22 cellular contexts compared by ENCODE assay signal in the genomic region with DNA sequence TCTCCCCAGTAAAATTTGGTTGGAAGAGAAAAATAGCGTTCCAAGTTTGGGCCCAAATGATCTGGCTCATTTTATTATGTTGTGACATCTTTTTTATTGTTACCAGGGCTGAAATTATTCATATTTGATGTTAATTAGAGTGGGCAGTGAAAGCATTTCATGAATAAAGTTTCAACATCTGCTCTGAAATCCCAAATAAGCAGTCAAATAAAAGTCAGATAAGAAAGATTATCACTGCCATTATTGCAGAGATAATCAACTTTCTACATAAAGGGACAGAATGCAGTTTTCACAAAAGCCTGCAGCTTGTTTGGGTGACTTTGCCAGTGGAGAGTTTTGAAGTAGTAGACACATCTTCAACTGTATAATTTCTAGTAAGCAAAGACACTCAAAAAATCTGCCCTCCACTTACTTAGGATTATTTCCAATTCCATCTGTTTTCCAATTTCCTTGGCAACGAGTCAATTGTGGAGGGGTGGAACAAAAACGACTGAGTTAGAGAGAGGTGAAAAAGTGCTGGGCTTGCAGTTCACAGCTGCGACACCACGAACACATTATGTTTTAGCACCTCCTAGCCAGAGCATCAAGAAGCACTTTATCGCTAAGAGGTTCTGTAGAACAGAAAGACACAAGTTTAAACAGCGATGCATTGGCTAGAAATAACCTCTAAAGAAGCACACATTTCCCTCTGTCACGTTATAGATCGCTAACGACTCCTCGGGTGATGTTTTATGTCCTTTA. TPM values are rescaled to one million over a fixed set of nuclear protein-coding genes. Genes with fewer than 3 reads are reported as not detected.
DNase-seq lines count a peak whose midpoint lies in the region; ATAC-seq, FAIRE-seq and TF ChIP-seq lines count a peak whose summit lies in the region.
"Had no signal": no experiment of that assay in that cellular context is flagged by ENCODE, and none has a peak within 500 bp of the region (broad histone marks: within the 10 kb centered on the region; RNA-seq: fewer than 3 reads in every experiment).

No MANE protein-coding gene starts in this region.

- H3K27ac ChIP-seq in H1 (ENCODE audit: low read depth, low read length) (no peak overlapping the region), colonic mucosa (no peak overlapping the region)
- H3K27ac ChIP-seq: SJCRH30 had no signal

- H2BK5ac ChIP-seq in H1 (ENCODE audit: low read depth, low read length) = no peak overlapping the region

- H2BK20ac ChIP-seq in H1 (ENCODE audit: low read length) = no peak overlapping the region

- H3K23ac ChIP-seq in H1 (ENCODE audit: insufficient read length) = no peak overlapping the region

- DNase-seq in NCI-H1694 treated with DMSO at 0.1 percent for 48 hours (lab: John Stamatoyannopoulos, UW) (peak; percentile 15), NCI-H1694 (lab: John Stamatoyannopoulos, UW) (no peak), DMS79 treated with DMSO at 0.1 percent for 48 hours (lab: John Stamatoyannopoulos, UW) (peak; percentile 23), NCI-H446 treated with DMSO at 0.1 percent for 48 hours (lab: John Stamatoyannopoulos, UW) (peak; percentile 71), H1 (ENCODE audit: low read depth in 1 of 2, low spot score in 2 of 2) (no peak), colonic mucosa (no peak)
- DNase-seq: 8988T; AML-193; C1 segment of cervical spinal cord; Calu3; CD8-positive, alpha-beta memory T cell; Kasumi-1; NCI-H1417 treated with DMSO at 0.1 percent for 48 hours; NCI-H1930; NCI-H2171 treated with DMSO at 0.1 percent for 48 hours; SJCRH30; T-helper 9 cell had no signal

- no peak overlapping the region for H4K5ac ChIP-seq in H1 (ENCODE audit: insufficient read length, low read depth, low read length)

- TF ChIP-seq CTCF in H1 (IDR thresholded peaks at IDR 0.05; ENCODE audit: control extremely low read depth in 1 of 3, insufficient read depth in 1 of 3, low read depth in 1 of 3, low read length in 3 of 3) = no peak
- no peak for TF ChIP-seq CTCF in colonic mucosa (IDR thresholded peaks at IDR 0.05)

- 87% methylated on average over 11 of the region's 11 CpGs; no CpG with 5 or more reads in 1 of the 2 experiments for WGBS in H1 (ENCODE audit: extremely low coverage in 1 of 2, insufficient coverage in 1 of 2, insufficient read length in 1 of 2, insufficient replicate concordance in 2 of 2, low coverage in 1 of 2, low lambda C conversion rate in 2 of 2, missing lambda C conversion rate in 1 of 2), 2 experiments

- POLR2A ChIA-PET in H1 (lab: Charles Lee; ENCODE audit: partially characterized antibody) = no interaction called here

- H3K36me3 ChIP-seq in H1 (ENCODE audit: control insufficient read depth in 2 of 4, insufficient read depth in 4 of 4, low read length in 3 of 4) (no peaks in the 10 kb centered on the region), colonic mucosa (no peaks in the 10 kb centered on the region)
- H3K36me3 ChIP-seq: HAP-1, SJCRH30 had no signal

- H2AK5ac ChIP-seq in H1 (ENCODE audit: low read depth, low read length) = no peak overlapping the region

- H3K27me3 ChIP-seq in H1 (replicated peaks in 1 of 4; ENCODE audit: control insufficient read depth in 3 of 4, extremely low read depth in 1 of 4, insufficient read depth in 3 of 4, low read length in 3 of 4) (no peaks in the 10 kb centered on the region), colonic mucosa (no peaks in the 10 kb centered on the region)
- H3K27me3 ChIP-seq: SJCRH30 had no signal

- H4K20me1 ChIP-seq in H1 (replicated peaks in 1 of 2; ENCODE audit: control insufficient read depth in 1 of 2, insufficient read depth in 2 of 2, low read length in 2 of 2) = peaks cover 0 to 5% of the 10 kb centered on the region in 2 experiments

- no peak overlapping the region for H4K91ac ChIP-seq in H1 (replicated peaks; ENCODE audit: insufficient read length, low read length)

- no peaks in the 10 kb centered on the region for H3K79me1 ChIP-seq in H1 (ENCODE audit: low read depth, low read length)

- no peak for TF ChIP-seq POLR2A in H1 (IDR thresholded peaks at IDR 0.05; ENCODE audit: control extremely low read depth in 1 of 2, low read depth in 2 of 2, low read length in 2 of 2)

- H3K4ac ChIP-seq in H1 (replicated peaks; ENCODE audit: insufficient read length, low read depth, low read length) = no peak overlapping the region

- H4K8ac ChIP-seq in H1 (ENCODE audit: extremely low read depth, insufficient read depth, low read length) = no peak overlapping the region

- ATAC-seq in HG03095 (IDR thresholded peaks at IDR 0.05; ENCODE audit: unreplicated experiment) (no peak), GM21717 (IDR thresholded peaks at IDR 0.05; ENCODE audit: unreplicated experiment) (no peak)

- H2BK15ac ChIP-seq in H1 (ENCODE audit: low read length) = no peak overlapping the region

- H3K79me2 ChIP-seq in H1 (ENCODE audit: control insufficient read depth in 1 of 2, insufficient read depth in 2 of 2, low read length in 2 of 2) = no peaks in the 10 kb centered on the region

- H3K4me1 ChIP-seq in H1 (replicated peaks in 1 of 4; ENCODE audit: control insufficient read depth in 3 of 4, insufficient read depth in 4 of 4, low read length in 3 of 4) = peaks cover 0 to 3% (median 0%) of the 10 kb centered on the region in 4 experiments; a peak in 2 of 7 replicates
- no peaks in the 10 kb centered on the region for H3K4me1 ChIP-seq in colonic mucosa
- H3K4me1 ChIP-seq: HAP-1, SJCRH30 had no signal

- H3K4me2 ChIP-seq in H1 (ENCODE audit: insufficient read depth in 1 of 2, low read depth in 2 of 2, low read length in 2 of 2) = no peak overlapping the region

- H2AFZ ChIP-seq in H1 (ENCODE audit: low read length) = no peak overlapping the region

- intact Hi-C loops in colonic mucosa (cut with DNase I) = no loop called here

- H2BK120ac ChIP-seq in H1 (replicated peaks; ENCODE audit: low read depth, low read length) = no peak overlapping the region

- H3K14ac ChIP-seq in H1 (ENCODE audit: insufficient read length) = no peak overlapping the region

- no peak for TF ChIP-seq RAD21 in H1 (IDR thresholded peaks at IDR 0.05 in 1 of 2, conservative IDR thresholded peaks at IDR 0.05 in 1 of 2; ENCODE audit: low read depth in 2 of 2, low read length in 2 of 2)

- H3K9ac ChIP-seq in H1 (replicated peaks in 1 of 4; ENCODE audit: extremely low read depth in 1 of 4, low read depth in 3 of 4, low read length in 3 of 4) (no peak overlapping the region), colonic mucosa (ENCODE audit: low read depth in 2 of 2, low read length in 2 of 2) (no peak overlapping the region)

- peaks cover 7% of the 10 kb centered on the region; the same call in 1 of the 2 replicates for H3K23me2 ChIP-seq in H1 (ENCODE audit: low read depth, low read length)

- no peak for FAIRE-seq in H1 (lab: Jason Lieb, UNC)
- FAIRE-seq: HTR-8/SVneo, RCC 7860 had no signal

- H3K9me3 ChIP-seq in H1 (ENCODE audit: insufficient read depth in 2 of 2, low read depth in 1 of 2, low read length in 1 of 2) (no peaks in the 10 kb centered on the region), colonic mucosa (no peaks in the 10 kb centered on the region)
- H3K9me3 ChIP-seq: HAP-1, SJCRH30 had no signal

- H3K18ac ChIP-seq in H1 (ENCODE audit: extremely low read depth, low read length) = no peak overlapping the region

- no peak for TF ChIP-seq EP300 in H1 (IDR thresholded peaks at IDR 0.05; ENCODE audit: borderline replicate concordance in 1 of 2, low read depth in 2 of 2, low read length in 2 of 2)

- H2BK12ac ChIP-seq in H1 (ENCODE audit: low read depth, low read length) = no peak overlapping the region

- H3K56ac ChIP-seq in H1 (replicated peaks; ENCODE audit: insufficient read length, low read depth, low read length) = no peak overlapping the region

- CTCF ChIA-PET in H1 (lab: Charles Lee; ENCODE audit: partially characterized antibody) = interaction anchor here (0.9 to 2.2 kb wide), 12 partner anchors 19 to 425 kb away, joined by 3 to 8 read pairs (median 4); no protein-coding TSS in a partner anchor

- H3K4me3 ChIP-seq in H1 (ENCODE audit: extremely low read depth in 1 of 4, insufficient read depth in 2 of 4, low read depth in 3 of 4, low read length in 4 of 4) (no peak overlapping the region), colonic mucosa (no peak overlapping the region)
- H3K4me3 ChIP-seq: HAP-1, SJCRH30 had no signal

TF ChIP-seq in H1, 55 proteins besides CTCF, POLR2A, EP300 and RAD21:
- TF ChIP-seq SIX5 (IDR thresholded peaks at IDR 0.05; ENCODE audit: low read depth, low read length) (no peak), MAFK (IDR thresholded peaks at IDR 0.05; ENCODE audit: low read depth, low read length) (peak; percentile 65; the same call in 1 of the 2 replicates), SIRT6 (IDR thresholded peaks at IDR 0.05; ENCODE audit: low read length) (no peak), SAP30 (IDR thresholded peaks at IDR 0.05; ENCODE audit: insufficient read depth, insufficient replicate concordance, low read length) (no peak), RNF2 (IDR thresholded peaks at IDR 0.05; ENCODE audit: borderline replicate concordance, low read depth, low read length, missing control alignments, poor library complexity, severe bottlenecking) (no peak)
- TF ChIP-seq, protein P1, sequence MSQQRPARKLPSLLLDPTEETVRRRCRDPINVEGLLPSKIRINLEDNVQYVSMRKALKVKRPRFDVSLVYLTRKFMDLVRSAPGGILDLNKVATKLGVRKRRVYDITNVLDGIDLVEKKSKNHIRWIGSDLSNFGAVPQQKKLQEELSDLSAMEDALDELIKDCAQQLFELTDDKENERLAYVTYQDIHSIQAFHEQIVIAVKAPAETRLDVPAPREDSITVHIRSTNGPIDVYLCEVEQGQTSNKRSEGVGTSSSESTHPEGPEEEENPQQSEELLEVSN (IDR thresholded peaks at IDR 0.05) = no peak
TF ChIP-seq in H1: peak in this region for 1.

RNA-seq across cellular contexts. Expression of a gene that starts 9.0 kb away (rescaled TPM):
- 0.77 and 1.0 TPM in 2 replicates for total RNA-seq in H1 (2021; fragmentation: NEBNext Ultra II Directional; extraction: Animal tissue kit (Norgen Biotek cat#: 25700))
- 0.59 and 0.63 TPM in 2 replicates for polyA plus RNA-seq in H1 (2011; rRNA removed)
- polyA plus RNA-seq in H1 (2011; cell fraction: cytosol; rRNA removed) = 0.98 TPM
- 3.1 TPM for polyA plus RNA-seq in H1 (2011; cell fraction: nucleus; rRNA removed)
- polyA plus RNA-seq in H1 (2012, experiment 1 of 2) = 0.61 to 1.1 TPM (median 0.75 TPM) in 4 replicates
- polyA plus RNA-seq in H1 (2012, experiment 2 of 2) = 0.38 TPM
- 0.26 TPM for polyA plus RNA-seq in H1 (2013, experiment 1 of 2)
- 0.35 TPM for polyA plus RNA-seq in H1 (2013, experiment 2 of 2)
- polyA minus RNA-seq in H1 (2011; rRNA and poly(A)+ RNA removed) = 1.4 and 3.1 TPM in 2 replicates
- polyA minus RNA-seq in H1 (2011; cell fraction: cytosol; rRNA and poly(A)+ RNA removed) = 0.66 TPM
- 1.6 TPM for polyA minus RNA-seq in H1 (2011; cell fraction: nucleus; rRNA and poly(A)+ RNA removed)
- total RNA-seq in colonic mucosa = under 1 TPM; 0.16 to 0.20 TPM
- total RNA-seq: Calu3 had no signal
- polyA plus RNA-seq: CD8-positive, alpha-beta memory T cell had no signal

Comparison
In these comparisons a context has a peak if more than half of its experiments do, and no peak if none do; other contexts are left out.
1. DNase-seq: peak in NCI-H1694 treated with DMSO at 0.1 percent for 48 hours (single experiment), DMS79 treated with DMSO at 0.1 percent for 48 hours (single experiment) and NCI-H446 treated with DMSO at 0.1 percent for 48 hours (single experiment); none in NCI-H1694 (single experiment), H1 (0 of 2) and colonic mucosa (single experiment).